In the genomic region with DNA sequence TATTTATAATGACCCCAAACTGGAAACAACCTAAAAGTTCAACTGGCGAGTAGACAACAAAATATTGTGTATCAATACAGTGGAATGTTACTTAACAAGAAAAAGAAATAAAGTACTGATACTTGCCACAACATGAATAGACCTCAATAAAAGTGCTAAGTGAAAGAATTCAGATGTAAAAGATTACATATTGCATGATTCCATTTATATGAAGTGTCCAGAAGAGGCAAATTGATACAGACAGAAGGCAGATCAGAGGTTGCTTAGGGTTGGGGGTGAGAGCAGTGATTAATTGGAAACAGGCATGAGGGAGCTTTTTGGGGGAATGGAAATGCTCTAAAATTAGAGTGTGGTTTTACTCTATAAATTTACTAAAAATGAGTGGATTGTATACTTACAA, we compare ENCODE assay signal across 25 cellular contexts.
"Had no signal": no experiment of that assay in that cellular context is flagged by ENCODE, and none has a peak within 500 bp of the region (broad histone marks: within the 10 kb centered on the region; RNA-seq: fewer than 3 reads in every experiment).

No MANE protein-coding gene starts in this region.

- H3K27me3 ChIP-seq: adrenal gland had no signal

- H3K4me1 ChIP-seq: adrenal gland had no signal

- H3K36me3 ChIP-seq: adrenal gland had no signal

- H3K27ac ChIP-seq: adrenal gland, SK-N-MC had no signal

- H3K9me3 ChIP-seq: adrenal gland had no signal

- DNase-seq: activated CD4-positive, alpha-beta T cell treated with anti-CD3 and anti-CD28 coated beads for 4 hours; activated CD4-positive, alpha-beta T cell treated with anti-CD3 and anti-CD28 coated beads, Interleukin-2, amount 50 U/mL, for 4 hours; activated CD8-positive, alpha-beta memory T cell treated with anti-CD3 and anti-CD28 coated beads, Interleukin-2, amount 10 ng/mL, durations not matched to agents 7 days and 5 days; activated effector memory CD4-positive, alpha-beta T cell treated with anti-CD3 and anti-CD28 coated beads, Interleukin-2, amount 50 U/mL, for 16 hours; activated naive CD4-positive, alpha-beta T cell treated with anti-CD3 and anti-CD28 coated beads for 36 hours; activated naive CD8-positive, alpha-beta T cell treated with anti-CD3 and anti-CD28 coated beads for 36 hours; activated T-cell treated with anti-CD3 and anti-CD28 coated beads, Interleukin-2, amount 50 U/mL, for 4 hours; adrenal gland; anterior cingulate cortex; central memory CD4-positive, alpha-beta T cell; IMR-90; Kasumi-1; KBM-7; NCI-H1048; NCI-H1417; NCI-H1930; NCI-H2171; NCI-H2227 treated with DMSO at 0.1 percent for 48 hours; NCI-H446 treated with DMSO at 0.1 percent for 48 hours; NCI-H524 treated with DMSO at 0.1 percent for 48 hours; NCI-H748 treated with DMSO at 0.1 percent for 48 hours; SW 1271 had no signal

- ATAC-seq: activated CD4-positive, CD25-positive, alpha-beta regulatory T cell treated with anti-CD3 and anti-CD28 coated beads, Interleukin-2, amount 50 U/mL, for 24 hours; activated CD8-positive, alpha-beta memory T cell treated with anti-CD3 and anti-CD28 coated beads, Interleukin-2, amount 10 ng/mL, durations not matched to agents 7 days and 5 days; activated T-cell treated with anti-CD3 and anti-CD28 coated beads, Interleukin-2, amount 50 U/mL, for 4 hours; Right ventricle myocardium inferior had no signal

- H3K9me3 Mint-ChIP-seq: activated naive CD4-positive, alpha-beta T cell treated with anti-CD3 and anti-CD28 coated beads for 36 hours; activated naive CD8-positive, alpha-beta T cell treated with anti-CD3 and anti-CD28 coated beads for 36 hours; activated T-cell treated with anti-CD3 and anti-CD28 coated beads, Interleukin-2, amount 50 U/mL, for 4 hours had no signal

- H3K4me3 Mint-ChIP-seq: activated CD8-positive, alpha-beta memory T cell treated with anti-CD3 and anti-CD28 coated beads, Interleukin-2, amount 10 ng/mL, durations not matched to agents 7 days and 5 days; activated naive CD4-positive, alpha-beta T cell treated with anti-CD3 and anti-CD28 coated beads for 36 hours; activated naive CD8-positive, alpha-beta T cell treated with anti-CD3 and anti-CD28 coated beads for 36 hours; activated T-cell treated with anti-CD3 and anti-CD28 coated beads, Interleukin-2, amount 50 U/mL, for 4 hours had no signal

- H3K4me3 ChIP-seq: adrenal gland, SK-N-MC had no signal

- H3K27ac Mint-ChIP-seq: activated CD8-positive, alpha-beta memory T cell treated with anti-CD3 and anti-CD28 coated beads, Interleukin-2, amount 10 ng/mL, durations not matched to agents 7 days and 5 days; activated naive CD4-positive, alpha-beta T cell treated with anti-CD3 and anti-CD28 coated beads for 36 hours; activated naive CD8-positive, alpha-beta T cell treated with anti-CD3 and anti-CD28 coated beads for 36 hours had no signal

- H3K36me3 Mint-ChIP-seq: activated CD8-positive, alpha-beta memory T cell treated with anti-CD3 and anti-CD28 coated beads, Interleukin-2, amount 10 ng/mL, durations not matched to agents 7 days and 5 days; activated naive CD8-positive, alpha-beta T cell treated with anti-CD3 and anti-CD28 coated beads for 36 hours had no signal

- H3K27me3 Mint-ChIP-seq: activated naive CD8-positive, alpha-beta T cell treated with anti-CD3 and anti-CD28 coated beads for 36 hours had no signal
